1 cellular context compared by ENCODE assay signal in genomic region chr12:122836027-122836921, GRCh38.
TF ChIP-seq lines count a peak whose summit lies in the region.

No MANE protein-coding gene starts in this region.

TF ChIP-seq in WTC11, 78 proteins besides CTCF, POLR2A, EP300 and RAD21 (continued from another document):
- TF ChIP-seq HMGXB4 (CRISPR knock-in tag; IDR thresholded peaks at IDR 0.05) (no peak), CREB1 (CRISPR knock-in tag; IDR thresholded peaks at IDR 0.05) (no peak), CREM (CRISPR knock-in tag; IDR thresholded peaks at IDR 0.05) (no peak), ARID4B (CRISPR knock-in tag; IDR thresholded peaks at IDR 0.05; ENCODE audit: borderline replicate concordance) (no peak), SP1 (CRISPR knock-in tag; conservative IDR thresholded peaks at IDR 0.05) (no peak)
TF ChIP-seq in WTC11: peak in this region for 0.
